In the genomic region with DNA sequence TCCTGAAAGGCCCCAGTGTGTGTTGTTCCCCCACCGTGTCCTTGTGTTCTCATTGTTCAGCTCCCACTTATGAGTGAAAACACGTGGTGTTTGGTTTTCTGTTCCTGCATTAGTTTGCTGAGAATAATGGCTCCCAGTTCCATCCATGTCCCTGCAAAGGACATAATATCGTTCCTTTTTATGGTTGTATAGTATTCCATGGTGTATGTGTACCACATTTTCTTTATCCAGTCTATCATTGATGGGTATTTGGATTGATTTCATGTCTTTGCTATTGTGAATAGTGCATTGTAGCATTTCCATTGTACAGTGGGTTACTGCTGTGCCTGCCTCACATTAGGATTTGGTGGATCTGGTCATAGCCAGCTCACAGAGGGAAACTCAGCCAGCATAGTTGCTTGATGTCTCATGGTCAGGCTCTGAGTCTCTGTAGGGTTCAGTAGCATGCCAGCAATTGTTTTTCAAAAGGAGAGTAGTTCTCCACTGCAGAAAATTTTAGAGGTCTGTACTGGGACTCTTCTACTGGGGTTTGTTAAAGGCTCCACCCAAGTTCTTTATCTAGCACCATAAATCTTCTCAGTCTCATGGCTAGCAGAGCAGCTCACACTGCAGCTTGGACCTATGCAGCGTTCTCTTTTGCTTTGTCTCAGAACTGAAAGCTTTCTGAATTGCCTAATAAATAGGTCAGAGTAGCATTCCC, we compare ENCODE assay signal across 17 cellular contexts. TPM values are rescaled to one million over a fixed set of nuclear protein-coding genes. Genes with fewer than 3 reads are reported as not detected.
DNase-seq lines count a peak whose midpoint lies in the region; ATAC-seq and TF ChIP-seq lines count a peak whose summit lies in the region.
"Had no signal": no experiment of that assay in that cellular context is flagged by ENCODE, and none has a peak within 500 bp of the region (broad histone marks: within the 10 kb centered on the region; RNA-seq: fewer than 3 reads in every experiment).

No MANE protein-coding gene starts in this region.

- H3K27me3 Mint-ChIP-seq in HFFc6 (ENCODE audit: insufficient read depth), result peaks cover 11% of the 10 kb centered on the region

- DNase-seq in AG09309 (ENCODE audit: low read depth) (peak; percentile 57), HFFc6 (peak; percentile 81), cardiac fibroblast (ENCODE audit: low read depth in 2 of 2) (peak; percentile 29 to 70), hepatic stellate cell (ENCODE audit: low spot score) (peak; percentile 65), GM10266 (ENCODE audit: extremely low spot score) (no peak), posterior vena cava (ENCODE audit: low spot score) (no peak)
- DNase-seq in activated naive CD4-positive, alpha-beta T cell treated with anti-CD3 and anti-CD28 coated beads, Interleukin-2, amount 50 U/mL, for 16 hours, result no peak
- DNase-seq: activated T-cell treated with anti-CD3 and anti-CD28 coated beads for 4 hours; dermis blood vessel endothelial cell; occipital lobe; SIG-M5; stimulated activated naive CD4-positive, alpha-beta T cell; T-helper 9 cell; uterus had no signal

- intact Hi-C loops in posterior vena cava (cut with DNase I), result no loop called here

- peak overlapping the region; percentile 50 for H3K4me3 Mint-ChIP-seq in HFFc6
- H3K4me3 Mint-ChIP-seq: mesothelial cell of epicardium had no signal

- H3K4me3 ChIP-seq in AG09309 (ENCODE audit: control insufficient read depth, low read depth, low read length), result no peak overlapping the region
- no peak overlapping the region for H3K4me3 ChIP-seq in cardiac fibroblast (replicated peaks in 1 of 2; ENCODE audit: low read depth in 2 of 2, low read length in 2 of 2)
- H3K4me3 ChIP-seq: BLaER1 treated with 17β-estradiol and CSF1 and Interleukin-3, amounts not matched to agents 10 nM and 100 nM; uterus had no signal

- TF ChIP-seq CTCF in AG09309 (IDR thresholded peaks at IDR 0.05; ENCODE audit: control insufficient read depth, insufficient read depth, low read depth, low read length, missing control alignments) (no peak), HFFc6 (IDR thresholded peaks at IDR 0.05) (no peak), cardiac fibroblast (IDR thresholded peaks at IDR 0.05; ENCODE audit: low read depth, low read length) (no peak), GM10266 (IDR thresholded peaks at IDR 0.05; ENCODE audit: control insufficient read depth, insufficient read depth, low read depth, missing control alignments) (no peak)

- H3K36me3 Mint-ChIP-seq in HFFc6 (ENCODE audit: low read depth), result peaks cover 8% of the 10 kb centered on the region

- H3K4me1 Mint-ChIP-seq in HFFc6 (ENCODE audit: low read depth), result peaks cover 20% of the 10 kb centered on the region
- H3K4me1 Mint-ChIP-seq: mesothelial cell of epicardium had no signal

- H3K9me3 Mint-ChIP-seq in HFFc6, result peaks cover 8% of the 10 kb centered on the region

- peak overlapping the region; percentile 3 for H3K27ac Mint-ChIP-seq in HFFc6
- H3K27ac Mint-ChIP-seq: mesothelial cell of epicardium had no signal

- ATAC-seq in GM21737 (IDR thresholded peaks at IDR 0.05; ENCODE audit: unreplicated experiment), result no peak

RNA-seq across cellular contexts. Expression of gene RUNX3, which starts 41.0 kb away (rescaled TPM):
- not detected for total RNA-seq in HFFc6 (2021; fragmentation: NEBNext Ultra II Directional; extraction: Animal tissue kit (Norgen Biotek cat#: 25700))
- total RNA-seq in posterior vena cava, result 1 to 10 TPM; 5.0 to 8.9 TPM
- total RNA-seq: dermis blood vessel endothelial cell had no signal

Comparison
In these comparisons a context has a peak if more than half of its experiments do, and no peak if none do; other contexts are left out.
1. DNase-seq: peak in AG09309 (single experiment), HFFc6 (single experiment), cardiac fibroblast (2 of 2) and hepatic stellate cell (single experiment); none in GM10266 (single experiment), activated naive CD4-positive, alpha-beta T cell treated with anti-CD3 and anti-CD28 coated beads, Interleukin-2, amount 50 U/mL, for 16 hours (single experiment) and posterior vena cava (single experiment).
2. RNA of gene RUNX3, which starts 41.0 kb away (total RNA-seq): 5.0 to 8.9 TPM in posterior vena cava; not detected in HFFc6; every median in the first group is over 4 times any median in the second.